18 cellular contexts compared by ENCODE assay signal in the genomic region with DNA sequence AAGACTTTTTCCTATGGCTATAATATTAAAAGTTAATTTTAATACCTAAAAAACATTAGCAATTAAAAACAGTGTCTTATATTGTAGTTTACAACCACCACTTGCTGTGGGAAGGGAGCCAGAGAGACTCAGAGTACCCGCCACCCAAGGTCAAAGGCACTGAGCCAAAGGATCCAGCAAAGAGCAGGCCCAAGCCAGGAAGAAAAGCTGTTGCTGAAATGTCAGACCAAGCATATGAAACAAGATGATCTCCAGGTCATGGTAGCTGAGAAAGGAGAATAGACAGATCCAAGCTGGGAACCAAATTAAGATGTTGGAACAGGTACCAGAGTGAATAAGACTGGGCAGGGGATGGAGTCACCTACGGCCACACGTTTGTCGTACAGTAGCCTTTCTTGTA. TPM values are rescaled to one million over a fixed set of nuclear protein-coding genes. Genes with fewer than 3 reads are reported as not detected.
DNase-seq lines count a peak whose midpoint lies in the region; ATAC-seq and TF ChIP-seq lines count a peak whose summit lies in the region.
"Had no signal": no experiment of that assay in that cellular context is flagged by ENCODE, and none has a peak within 500 bp of the region (broad histone marks: within the 10 kb centered on the region; RNA-seq: fewer than 3 reads in every experiment).

No MANE protein-coding gene starts in this region.

- no peaks in the 10 kb centered on the region for H3K9me3 ChIP-seq in stomach

- H3K4me1 ChIP-seq in stomach: peaks cover 0 to 5% (median 0%) of the 10 kb centered on the region in 4 donors

- TF ChIP-seq POLR2A in stomach (IDR thresholded peaks at IDR 0.05): no peak

- TF ChIP-seq CTCF in stomach (IDR thresholded peaks at IDR 0.05): no peak

- intact Hi-C loops in stomach (cut with DNase I; ENCODE audit: low total_unique reads) (no loop called here), sciatic nerve (cut with DNase I) (no loop called here)

- H3K27ac ChIP-seq in stomach: no peak overlapping the region
- H3K27ac ChIP-seq: 22Rv1, C4-2B, KMS-11 had no signal

- TF ChIP-seq EP300 in stomach (IDR thresholded peaks at IDR 0.05): no peak

- no peaks in the 10 kb centered on the region for H3K36me3 ChIP-seq in stomach

- no peak for ATAC-seq in HG03196 (IDR thresholded peaks at IDR 0.05; ENCODE audit: unreplicated experiment)
- ATAC-seq in sciatic nerve: no peak

- H3K27me3 ChIP-seq in stomach: no peaks in the 10 kb centered on the region

- 64 to 76% (median 68%) methylated on average over 4 of the region's 4 CpGs for WGBS in stomach, 5 donors

- DNase-seq in DMS 273 (lab: John Stamatoyannopoulos, UW; ENCODE audit: unreplicated experiment) (peak; percentile 1), DMS 273 treated with DMSO at 0.1 percent for 48 hours (lab: John Stamatoyannopoulos, UW) (no peak), cerebellar cortex (ENCODE audit: low spot score) (peak; percentile 39), medulla oblongata (ENCODE audit: extremely low spot score) (peak; percentile 12), stomach (peak; percentile 31), sciatic nerve (ENCODE audit: low spot score) (no peak), superior temporal gyrus (ENCODE audit: extremely low spot score) (no peak)
- DNase-seq: AML-193, H9, NCI-H1417 treated with DMSO at 0.1 percent for 48 hours, NCI-H187 treated with DMSO at 0.1 percent for 48 hours, NCI-H2227 treated with DMSO at 0.1 percent for 48 hours, NCI-H524 treated with DMSO at 0.1 percent for 48 hours had no signal

- no peak overlapping the region for H3K4me3 ChIP-seq in stomach

RNA-seq across cellular contexts. Expression of gene ATOH1, which starts 18.8 kb away (rescaled TPM):
- total RNA-seq in stomach (10 to 100 TPM in 1 of 5 donors, not detected in 4; 35.3 TPM), sciatic nerve (not detected)
- polyA plus RNA-seq in stomach: not detected
- total RNA-seq: H9, HT1080 had no signal

Comparison
In these comparisons a context has a peak if more than half of its experiments do, and no peak if none do; other contexts are left out.
1. DNase-seq: peak in DMS 273 (single experiment), cerebellar cortex (single experiment), medulla oblongata (single experiment) and stomach (single experiment); none in DMS 273 treated with DMSO at 0.1 percent for 48 hours (single experiment), sciatic nerve (single experiment) and superior temporal gyrus (single experiment).